Comparison of ENCODE assay signal across 8 cellular contexts in the genomic region with DNA sequence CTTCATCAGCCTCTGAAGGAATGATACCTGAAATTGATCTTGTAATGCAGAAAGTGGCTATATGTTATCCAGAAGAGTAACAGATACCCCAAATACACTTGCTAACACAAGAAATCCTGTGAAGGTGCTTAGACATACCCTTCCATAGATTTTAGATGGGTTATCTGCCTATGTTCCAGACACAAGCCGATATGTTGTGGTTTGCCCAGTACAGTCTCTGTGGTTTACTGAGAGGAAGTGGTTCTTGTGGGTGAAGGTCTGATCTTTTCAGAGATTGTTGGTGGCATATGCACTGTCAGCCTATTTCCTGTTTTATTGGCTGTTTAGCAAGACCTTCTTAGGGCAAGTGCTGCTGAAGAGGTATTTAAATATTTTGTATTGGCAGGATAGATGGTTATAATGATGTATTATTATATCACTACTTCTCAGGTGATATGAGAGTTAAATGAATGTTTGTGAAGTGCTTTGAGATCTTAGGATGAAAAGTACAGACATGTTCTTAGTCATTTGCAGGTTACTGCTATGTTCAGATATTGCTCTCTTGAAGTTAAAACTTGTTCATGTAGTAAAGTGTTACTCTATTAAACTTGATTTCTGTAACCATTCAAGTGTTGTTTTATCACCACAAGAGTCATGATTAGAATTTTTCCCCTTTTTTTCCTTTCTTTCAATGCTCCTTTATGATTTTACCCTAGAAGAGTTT. TPM values are rescaled to one million over a fixed set of nuclear protein-coding genes. Genes with fewer than 3 reads are reported as not detected.
DNase-seq lines count a peak whose midpoint lies in the region; ATAC-seq, FAIRE-seq and TF ChIP-seq lines count a peak whose summit lies in the region.

No MANE protein-coding gene starts in this region.

- H3K4me1 ChIP-seq in DND-41 (ENCODE audit: insufficient read depth, low read length) (peaks cover 12% of the 10 kb centered on the region), SJCRH30 (peaks cover 40% of the 10 kb centered on the region), endothelial cell of umbilical vein (ENCODE audit: control insufficient read depth, extremely low read depth, insufficient read depth, low read length) (peaks cover 59% of the 10 kb centered on the region), prostate gland (replicated peaks) (peaks cover 8% of the 10 kb centered on the region), testis (peaks cover 24% of the 10 kb centered on the region)

- H3K4me3 Mint-ChIP-seq in stimulated activated naive CD8-positive, alpha-beta T cell treated with anti-CD3 and anti-CD28 coated beads, Interleukin-15, amount 100 ng/mL, for 72 hours, result peak overlapping the region; percentile 51 to 67

- H3K79me2 ChIP-seq in DND-41 (ENCODE audit: insufficient read depth, low read length) (no peaks in the 10 kb centered on the region), endothelial cell of umbilical vein (ENCODE audit: control insufficient read depth, insufficient read depth, low read length) (peaks cover 99% of the 10 kb centered on the region)

- DNase-seq in DND-41 (peak; percentile 75), SJCRH30 (peak; percentile 40 to 67), endothelial cell of umbilical vein (ENCODE audit: low read depth, low spot score) (no peak), prostate gland (ENCODE audit: low spot score) (no peak), testis (no peak)
- DNase-seq in stimulated activated naive CD8-positive, alpha-beta T cell treated with anti-CD3 and anti-CD28 coated beads, Interleukin-15, amount 100 ng/mL, for 72 hours, result peak; percentile 55 to 65

- H3K27ac Mint-ChIP-seq in stimulated activated naive CD8-positive, alpha-beta T cell treated with anti-CD3 and anti-CD28 coated beads, Interleukin-15, amount 100 ng/mL, for 72 hours, result peak overlapping the region in 1 of 2 donors; percentile 68

- no TSS peak for BruUV-seq in endothelial cell of umbilical vein (replicated peaks; lab: Mats Ljungman, UMichigan)

- H3K9me1 ChIP-seq in endothelial cell of umbilical vein (replicated peaks; ENCODE audit: control insufficient read depth, extremely low read depth, insufficient read depth, low read length), result no peaks in the 10 kb centered on the region

- H3K4me2 ChIP-seq in DND-41 (ENCODE audit: insufficient read depth, low read length), result no peak overlapping the region
- peak overlapping the region; percentile 21 for H3K4me2 ChIP-seq in endothelial cell of umbilical vein (ENCODE audit: insufficient read depth, low read length)

- peaks cover 60% of the 10 kb centered on the region for H3K27me3 Mint-ChIP-seq in stimulated activated naive CD8-positive, alpha-beta T cell treated with anti-CD3 and anti-CD28 coated beads, Interleukin-15, amount 100 ng/mL, for 72 hours

- H3K9me3 Mint-ChIP-seq in stimulated activated naive CD8-positive, alpha-beta T cell treated with anti-CD3 and anti-CD28 coated beads, Interleukin-15, amount 100 ng/mL, for 72 hours, result no peaks in the 10 kb centered on the region

- ATAC-seq in DND-41 (ENCODE audit: insufficient read depth, low read depth), result peak; percentile 98
- ATAC-seq in GM19328 (IDR thresholded peaks at IDR 0.05; ENCODE audit: unreplicated experiment), result peak; percentile 64
- ATAC-seq in HG03135 (IDR thresholded peaks at IDR 0.05; ENCODE audit: unreplicated experiment), result peak; percentile 74
- peak; percentile 98 for ATAC-seq in stimulated activated naive CD8-positive, alpha-beta T cell treated with anti-CD3 and anti-CD28 coated beads, Interleukin-15, amount 100 ng/mL, for 72 hours

- 38% methylated on average over 1 of the region's 1 CpG for WGBS in prostate gland
- 69 to 83% methylated on average over 1 of the region's 1 CpG for WGBS in testis, 2 donors

- H4K20me1 ChIP-seq in DND-41 (ENCODE audit: insufficient read depth, low read length) (peaks cover 25% of the 10 kb centered on the region), endothelial cell of umbilical vein (replicated peaks; ENCODE audit: control insufficient read depth, extremely low read depth, insufficient read depth, low read length) (peaks cover 13% of the 10 kb centered on the region)

- TF ChIP-seq POLR2A in endothelial cell of umbilical vein (IDR thresholded peaks at IDR 0.05; ENCODE audit: low read depth, low read length) (no peak), prostate gland (IDR thresholded peaks at IDR 0.05) (no peak), testis (IDR thresholded peaks at IDR 0.05) (no peak)

- no peak for FAIRE-seq in endothelial cell of umbilical vein (lab: Jason Lieb, UNC)

- H3K9me3 ChIP-seq in DND-41 (ENCODE audit: insufficient read depth, low read length, severe bottlenecking) (no peaks in the 10 kb centered on the region), SJCRH30 (replicated peaks) (no peaks in the 10 kb centered on the region), endothelial cell of umbilical vein (replicated peaks; ENCODE audit: control insufficient read depth, insufficient read depth, low read length) (no peaks in the 10 kb centered on the region), prostate gland (no peaks in the 10 kb centered on the region), testis (no peaks in the 10 kb centered on the region)

- H3K36me3 ChIP-seq in DND-41 (ENCODE audit: insufficient read depth, low read length) (no peaks in the 10 kb centered on the region), SJCRH30 (no peaks in the 10 kb centered on the region), endothelial cell of umbilical vein (ENCODE audit: control insufficient read depth in 2 of 2, extremely low read depth in 1 of 2, insufficient read depth in 2 of 2, low read length in 2 of 2) (no peaks in the 10 kb centered on the region), prostate gland (no peaks in the 10 kb centered on the region), testis (ENCODE audit: low read depth, missing control alignments) (no peaks in the 10 kb centered on the region)

- H3K27me3 ChIP-seq in DND-41 (ENCODE audit: insufficient read depth, low read length, poor library complexity) (peaks cover 56% of the 10 kb centered on the region), SJCRH30 (no peaks in the 10 kb centered on the region), endothelial cell of umbilical vein (ENCODE audit: control insufficient read depth in 2 of 2, insufficient read depth in 2 of 2, low read length in 2 of 2) (no peaks in the 10 kb centered on the region), prostate gland (replicated peaks; ENCODE audit: insufficient read depth) (no peaks in the 10 kb centered on the region), testis (no peaks in the 10 kb centered on the region)

- no peak overlapping the region for H3K27ac ChIP-seq in DND-41 (ENCODE audit: low read length)
- H3K27ac ChIP-seq in SJCRH30, result no peak overlapping the region
- no peak overlapping the region for H3K27ac ChIP-seq in endothelial cell of umbilical vein (ENCODE audit: insufficient read depth, low read depth, low read length)
- H3K27ac ChIP-seq in prostate gland, result no peak overlapping the region
- no peak overlapping the region for H3K27ac ChIP-seq in testis

- dilution Hi-C loops in endothelial cell of umbilical vein (cut with MboI; ENCODE audit: extremely low pct_ligation_motif_present, low sequenced_read_pairs), result loop anchor here (10.0 kb wide), 1 partner anchor 70 kb away; no protein-coding TSS in a partner anchor

- H3K4me1 Mint-ChIP-seq in stimulated activated naive CD8-positive, alpha-beta T cell treated with anti-CD3 and anti-CD28 coated beads, Interleukin-15, amount 100 ng/mL, for 72 hours, result peaks cover 21% of the 10 kb centered on the region

- H3K9ac ChIP-seq in DND-41 (ENCODE audit: low read depth, low read length), result no peak overlapping the region
- H3K9ac ChIP-seq in endothelial cell of umbilical vein (replicated peaks; ENCODE audit: extremely low read depth, insufficient read depth, low read length), result no peak overlapping the region

- POLR2A ChIA-PET in endothelial cell of umbilical vein (lab: Charles Lee), result interaction anchor here (0.7 kb wide), 1 partner anchor 56 kb away, joined by 4 read pairs; no protein-coding TSS in a partner anchor

- CTCF ChIA-PET in endothelial cell of umbilical vein (lab: Charles Lee), result no interaction called here

- no peak for TF ChIP-seq CTCF in DND-41 (IDR thresholded peaks at IDR 0.05; ENCODE audit: borderline replicate concordance, extremely low read depth, low read length, poor library complexity, severe bottlenecking)
- TF ChIP-seq CTCF in endothelial cell of umbilical vein (IDR thresholded peaks at IDR 0.05; ENCODE audit: extremely low read depth in 1 of 2, insufficient read depth in 1 of 2, low read depth in 1 of 2, low read length in 2 of 2), result no peak
- TF ChIP-seq CTCF in prostate gland (IDR thresholded peaks at IDR 0.05), result no peak
- TF ChIP-seq CTCF in testis (IDR thresholded peaks at IDR 0.05), result no peak

- no peak overlapping the region for H3K4me3 ChIP-seq in DND-41 (ENCODE audit: low read depth in 1 of 2, low read length in 2 of 2)
- H3K4me3 ChIP-seq in SJCRH30, result no peak overlapping the region
- no peak overlapping the region for H3K4me3 ChIP-seq in endothelial cell of umbilical vein (replicated peaks in 1 of 3; ENCODE audit: insufficient read depth in 1 of 3, low read depth in 1 of 3, low read length in 3 of 3)
- no peak overlapping the region for H3K4me3 ChIP-seq in prostate gland
- no peak overlapping the region for H3K4me3 ChIP-seq in testis

- intact Hi-C loops in endothelial cell of umbilical vein (cut with micrococcal nuclease) (no loop called here), prostate gland (cut with DNase I) (no loop called here), testis (cut with DNase I; ENCODE audit: low total_unique reads) (no loop called here)

- no peak overlapping the region for H2AFZ ChIP-seq in DND-41 (ENCODE audit: low read depth, low read length)
- no peak overlapping the region for H2AFZ ChIP-seq in endothelial cell of umbilical vein (ENCODE audit: low read depth, low read length)

RNA-seq across cellular contexts. Expression of gene ARHGEF12, which starts 8.2 kb away (rescaled TPM):
- 34.0 and 36.2 TPM in 2 replicates for total RNA-seq in SJCRH30 (2014; rRNA removed; shearing (Covaris generic))
- total RNA-seq in endothelial cell of umbilical vein, result 117 and 125 TPM in 2 replicates
- 14.9 and 20.9 TPM in 2 replicates for polyA plus RNA-seq in endothelial cell of umbilical vein
- 27.0 and 27.4 TPM in 2 replicates for polyA plus RNA-seq in endothelial cell of umbilical vein (2011; cell fraction: cytosol; rRNA removed)
- 58.1 and 68.0 TPM in 2 replicates for polyA plus RNA-seq in endothelial cell of umbilical vein (2011; cell fraction: nucleus; rRNA removed)
- polyA plus RNA-seq in endothelial cell of umbilical vein (2012), result 57.0 and 70.0 TPM in 2 replicates
- polyA minus RNA-seq in endothelial cell of umbilical vein, result 143 and 149 TPM in 2 replicates
- 36.9 TPM for polyA minus RNA-seq in endothelial cell of umbilical vein (2011; cell fraction: cytosol; rRNA and poly(A)+ RNA removed)
- polyA minus RNA-seq in endothelial cell of umbilical vein (2011; cell fraction: nucleus; rRNA and poly(A)+ RNA removed), result 185 and 261 TPM in 2 replicates
- total RNA-seq in prostate gland, result 10 to 100 TPM; 86.2 to 96.5 TPM
- total RNA-seq in testis, result 10 to 100 TPM; 72.7 to 74.1 TPM
- polyA plus RNA-seq in testis (ENCODE audit: insufficient read depth, low read depth, low replicate concordance), result 26.6 TPM

RNA-seq across cellular contexts. Expression of gene TLCD5, which starts 19.4 kb away (rescaled TPM):
- 1.4 and 2.2 TPM in 2 replicates for total RNA-seq in SJCRH30 (2014; rRNA removed; shearing (Covaris generic))
- total RNA-seq in endothelial cell of umbilical vein, result 6.1 and 6.3 TPM in 2 replicates
- polyA plus RNA-seq in endothelial cell of umbilical vein, result 8.3 and 9.7 TPM in 2 replicates
- 5.7 and 6.1 TPM in 2 replicates for polyA plus RNA-seq in endothelial cell of umbilical vein (2011; cell fraction: cytosol; rRNA removed)
- polyA plus RNA-seq in endothelial cell of umbilical vein (2011; cell fraction: nucleus; rRNA removed), result 11.1 and 16.9 TPM in 2 replicates
- polyA plus RNA-seq in endothelial cell of umbilical vein (2012), result 6.6 and 8.1 TPM in 2 replicates
- 9.5 and 15.5 TPM in 2 replicates for polyA minus RNA-seq in endothelial cell of umbilical vein
- 3.8 TPM for polyA minus RNA-seq in endothelial cell of umbilical vein (2011; cell fraction: cytosol; rRNA and poly(A)+ RNA removed)
- polyA minus RNA-seq in endothelial cell of umbilical vein (2011; cell fraction: nucleus; rRNA and poly(A)+ RNA removed), result 5.4 and 10.4 TPM in 2 replicates
- 10 to 100 TPM in 1 of 2 donors, 1 to 10 TPM in 1; 7.8 to 10.6 TPM for total RNA-seq in prostate gland
- total RNA-seq in testis, result 10 to 100 TPM; 12.6 to 14.0 TPM
- polyA plus RNA-seq in testis (ENCODE audit: insufficient read depth, low read depth, low replicate concordance), result 7.9 TPM

Comparison
In these comparisons a context has a peak if more than half of its experiments do, and no peak if none do; other contexts are left out.
1. DNase-seq: peak in DND-41 (single experiment), SJCRH30 (2 of 2) and stimulated activated naive CD8-positive, alpha-beta T cell treated with anti-CD3 and anti-CD28 coated beads, Interleukin-15, amount 100 ng/mL, for 72 hours (2 of 2); none in endothelial cell of umbilical vein (single experiment), prostate gland (single experiment) and testis (single experiment).
2. Peak in every context shown above with its lines, with median percentiles within 50 percentile points of each other: ATAC-seq.